ENCODE assay signal across 9 cellular contexts in genomic region chr7:87312215-87312865, GRCh38. TPM values are rescaled to one million over a fixed set of nuclear protein-coding genes. Genes with fewer than 3 reads are reported as not detected.
DNase-seq lines count a peak whose midpoint lies in the region; ATAC-seq and TF ChIP-seq lines count a peak whose summit lies in the region.
"Had no signal": no experiment of that assay in that cellular context is flagged by ENCODE, and none has a peak within 500 bp of the region (broad histone marks: within the 10 kb centered on the region; RNA-seq: fewer than 3 reads in every experiment).

No MANE protein-coding gene starts in this region.

- no peaks in the 10 kb centered on the region for H3K4me1 ChIP-seq in BE2C

- DNase-seq in BE2C: peak; percentile 38
- peak; percentile 51 for DNase-seq in NCI-H345 treated with DMSO at 0.1 percent for 48 hours (lab: John Stamatoyannopoulos, UW; ENCODE audit: unreplicated experiment)
- peak; percentile 89 for DNase-seq in activated CD4-positive, alpha-beta T cell treated with anti-CD3 and anti-CD28 coated beads, Interleukin-2, amount 10 ng/mL, durations not matched to agents 24 days and 14 days
- DNase-seq in dedifferentiated amniotic fluid mesenchymal stem cell (ENCODE audit: extremely low spot score): peak; percentile 74
- peak; percentile 51 to 65 for DNase-seq in memory B cell (ENCODE audit: low spot score in 2 of 2)
- peak; percentile 35 to 38 for DNase-seq in stimulated activated CD8-positive, alpha-beta memory T cell treated with anti-CD3 and anti-CD28 coated beads, Interleukin-2, amount 100 ng/mL, for 1 hour (ENCODE audit: low read depth in 2 of 2)

- no peaks in the 10 kb centered on the region for H3K36me3 Mint-ChIP-seq in activated CD4-positive, alpha-beta T cell treated with anti-CD3 and anti-CD28 coated beads, Interleukin-2, amount 10 ng/mL, durations not matched to agents 24 days and 14 days (ENCODE audit: low read depth)
- H3K36me3 Mint-ChIP-seq in memory B cell: no peaks in the 10 kb centered on the region
- H3K36me3 Mint-ChIP-seq: IgD-negative memory B cell had no signal

- H3K4me3 ChIP-seq in BE2C (ENCODE audit: low read depth, low read length): no peak overlapping the region

- intact Hi-C loops in activated CD4-positive, alpha-beta T cell treated with anti-CD3 and anti-CD28 coated beads, Interleukin-2, amount 10 ng/mL, durations not matched to agents 24 days and 14 days (cut with micrococcal nuclease): loop anchor here (1.0 to 2.0 kb wide), 2 partner anchors 32 to 104 kb away; partner anchors contain the start of gene CROT

- H3K9me3 ChIP-seq in BE2C: no peaks in the 10 kb centered on the region

- no peaks in the 10 kb centered on the region for H3K36me3 ChIP-seq in BE2C

- ATAC-seq in GM18909 (IDR thresholded peaks at IDR 0.05; ENCODE audit: poor library complexity, unreplicated experiment): peak; percentile 74
- peak; percentile 54 for ATAC-seq in HG03108 (IDR thresholded peaks at IDR 0.05; ENCODE audit: unreplicated experiment)
- ATAC-seq in memory B cell (ENCODE audit: low read depth): peak; percentile 77

- no peaks in the 10 kb centered on the region for H3K27me3 ChIP-seq in BE2C

- H3K9me3 Mint-ChIP-seq in activated CD4-positive, alpha-beta T cell treated with anti-CD3 and anti-CD28 coated beads, Interleukin-2, amount 10 ng/mL, durations not matched to agents 24 days and 14 days: no peaks in the 10 kb centered on the region
- H3K9me3 Mint-ChIP-seq in memory B cell: no peaks in the 10 kb centered on the region
- H3K9me3 Mint-ChIP-seq: IgD-negative memory B cell had no signal

- H3K27me3 Mint-ChIP-seq in activated CD4-positive, alpha-beta T cell treated with anti-CD3 and anti-CD28 coated beads, Interleukin-2, amount 10 ng/mL, durations not matched to agents 24 days and 14 days: peaks cover 14% of the 10 kb centered on the region
- H3K27me3 Mint-ChIP-seq in memory B cell: no peaks in the 10 kb centered on the region

- TF ChIP-seq CTCF in BE2C (IDR thresholded peaks at IDR 0.05; ENCODE audit: low read depth, low read length): peak; percentile 99

- no peak overlapping the region for H3K27ac Mint-ChIP-seq in activated CD4-positive, alpha-beta T cell treated with anti-CD3 and anti-CD28 coated beads, Interleukin-2, amount 10 ng/mL, durations not matched to agents 24 days and 14 days
- no peak overlapping the region for H3K27ac Mint-ChIP-seq in memory B cell
- H3K27ac Mint-ChIP-seq: IgD-negative memory B cell had no signal

- no peak overlapping the region for H3K4me3 Mint-ChIP-seq in activated CD4-positive, alpha-beta T cell treated with anti-CD3 and anti-CD28 coated beads, Interleukin-2, amount 10 ng/mL, durations not matched to agents 24 days and 14 days
- H3K4me3 Mint-ChIP-seq in memory B cell: no peak overlapping the region
- H3K4me3 Mint-ChIP-seq: IgD-negative memory B cell had no signal

- peaks cover 3% of the 10 kb centered on the region for H3K4me1 Mint-ChIP-seq in activated CD4-positive, alpha-beta T cell treated with anti-CD3 and anti-CD28 coated beads, Interleukin-2, amount 10 ng/mL, durations not matched to agents 24 days and 14 days
- H3K4me1 Mint-ChIP-seq in memory B cell: no peaks in the 10 kb centered on the region
- H3K4me1 Mint-ChIP-seq: IgD-negative memory B cell had no signal

RNA-seq across cellular contexts. Expression of gene CROT, which starts 33.1 kb away (rescaled TPM):
- polyA plus RNA-seq in BE2C (2012; ENCODE audit: insufficient read depth, insufficient read length, low read depth): 1.7 TPM
- 6.2 and 7.1 TPM in 2 replicates for total RNA-seq in activated CD4-positive, alpha-beta T cell treated with anti-CD3 and anti-CD28 coated beads, Interleukin-2, amount 10 ng/mL, durations not matched to agents 24 days and 14 days

Comparison
In these comparisons a context has a peak if more than half of its experiments do, and no peak if none do; other contexts are left out.
1. DNase-seq: peak in every context shown above with its lines; median percentile 89 in activated CD4-positive, alpha-beta T cell treated with anti-CD3 and anti-CD28 coated beads, Interleukin-2, amount 10 ng/mL, durations not matched to agents 24 days and 14 days; 74 in dedifferentiated amniotic fluid mesenchymal stem cell; 58 in memory B cell; 51 in NCI-H345 treated with DMSO at 0.1 percent for 48 hours; 38 in BE2C; 36 in stimulated activated CD8-positive, alpha-beta memory T cell treated with anti-CD3 and anti-CD28 coated beads, Interleukin-2, amount 100 ng/mL, for 1 hour.